8 cellular contexts compared by ENCODE assay signal in the genomic region with DNA sequence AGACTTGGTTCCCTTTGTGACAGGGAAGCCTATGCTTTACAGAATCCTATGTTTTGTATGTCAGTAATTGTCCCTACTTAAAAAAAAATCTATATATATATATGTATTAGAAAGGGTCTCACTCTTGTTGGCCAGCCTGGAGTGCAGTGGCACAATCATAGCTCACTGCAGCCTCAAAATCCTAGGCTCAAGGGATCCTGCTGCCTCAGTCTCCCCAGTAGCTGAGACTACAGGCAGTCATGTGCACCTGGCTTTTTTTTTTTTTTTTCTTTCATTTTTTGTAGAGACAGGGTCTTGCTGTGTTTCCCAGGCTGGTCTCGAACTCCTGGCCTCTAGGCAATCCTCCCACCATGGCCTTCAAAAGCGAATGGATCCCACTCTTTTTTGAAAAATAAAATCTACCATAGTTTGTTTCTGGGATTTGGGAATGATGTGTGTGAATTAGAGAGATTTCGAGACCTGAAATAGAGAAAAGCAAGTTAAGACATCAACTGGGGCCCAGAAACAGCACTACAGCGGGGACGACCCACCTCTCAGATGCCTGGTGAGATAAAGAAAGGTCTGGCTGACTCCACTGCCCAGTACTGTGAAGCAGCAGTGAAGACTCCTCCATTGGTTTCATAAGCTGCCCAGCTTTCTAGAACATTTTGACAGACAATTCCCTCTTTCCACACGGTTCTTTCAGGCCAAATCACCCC. TPM values are rescaled to one million over a fixed set of nuclear protein-coding genes. Genes with fewer than 3 reads are reported as not detected.
DNase-seq lines count a peak whose midpoint lies in the region; ATAC-seq and TF ChIP-seq lines count a peak whose summit lies in the region.

No MANE protein-coding gene starts in this region.

- H3K4me3 ChIP-seq in left ventricle myocardium inferior (peak overlapping the region; percentile 80), spleen (peak overlapping the region; percentile 16 to 96 (median 82))

- peaks cover 45% of the 10 kb centered on the region for H3K27me3 Mint-ChIP-seq in HFFc6 (ENCODE audit: insufficient read depth)
- H3K27me3 Mint-ChIP-seq in activated CD4-positive, alpha-beta memory T cell treated with anti-CD3 and anti-CD28 coated beads, Interleukin-2, amount 10 ng/mL, durations not matched to agents 7 days and 5 days = peaks cover 5% of the 10 kb centered on the region

- no peaks in the 10 kb centered on the region for H3K9me3 ChIP-seq in left ventricle myocardium inferior (replicated peaks)
- H3K9me3 ChIP-seq in spleen = no peaks in the 10 kb centered on the region

- TF ChIP-seq POLR2A in spleen (IDR thresholded peaks at IDR 0.05) = no peak

- no peak for DNase-seq in HFFc6
- no peak for DNase-seq in activated CD4-positive, alpha-beta memory T cell treated with anti-CD3 and anti-CD28 coated beads, Interleukin-2, amount 10 ng/mL, durations not matched to agents 7 days and 5 days
- DNase-seq in left ventricle myocardium inferior = no peak
- DNase-seq in spleen = no peak
- DNase-seq in NCI-H2171 (lab: John Stamatoyannopoulos, UW) = no peak
- DNase-seq in COLO668 (lab: John Stamatoyannopoulos, UW; ENCODE audit: unreplicated experiment) = no peak

- peaks cover 63% of the 10 kb centered on the region for H3K4me1 Mint-ChIP-seq in HFFc6 (ENCODE audit: low read depth)
- peaks cover 51% of the 10 kb centered on the region for H3K4me1 Mint-ChIP-seq in activated CD4-positive, alpha-beta memory T cell treated with anti-CD3 and anti-CD28 coated beads, Interleukin-2, amount 10 ng/mL, durations not matched to agents 7 days and 5 days

- H3K36me3 Mint-ChIP-seq in HFFc6 (ENCODE audit: low read depth) = peaks cover 32% of the 10 kb centered on the region
- H3K36me3 Mint-ChIP-seq in activated CD4-positive, alpha-beta memory T cell treated with anti-CD3 and anti-CD28 coated beads, Interleukin-2, amount 10 ng/mL, durations not matched to agents 7 days and 5 days (ENCODE audit: low read depth) = peaks cover 42% of the 10 kb centered on the region

- intact Hi-C loops in left ventricle myocardium inferior (cut with micrococcal nuclease) = loop anchor here (5.0 kb wide), 1 partner anchor 82 kb away; no protein-coding TSS in a partner anchor
- intact Hi-C loops in spleen (cut with DNase I; ENCODE audit: low total_unique reads) = no loop called here

- peaks cover 33% of the 10 kb centered on the region for H3K9me3 Mint-ChIP-seq in HFFc6
- H3K9me3 Mint-ChIP-seq in activated CD4-positive, alpha-beta memory T cell treated with anti-CD3 and anti-CD28 coated beads, Interleukin-2, amount 10 ng/mL, durations not matched to agents 7 days and 5 days = no peaks in the 10 kb centered on the region

- H3K27me3 ChIP-seq in left ventricle myocardium inferior (ENCODE audit: low read depth) (no peaks in the 10 kb centered on the region), spleen (replicated peaks in 1 of 7) (no peaks in the 10 kb centered on the region)

- H3K36me3 ChIP-seq in left ventricle myocardium inferior (peaks cover 28% of the 10 kb centered on the region), spleen (peaks cover 0 to 21% (median 0%) of the 10 kb centered on the region in 6 donors)

- no peak for ATAC-seq in HG03342 (IDR thresholded peaks at IDR 0.05; ENCODE audit: unreplicated experiment)
- ATAC-seq in GM18870 (IDR thresholded peaks at IDR 0.05; ENCODE audit: unreplicated experiment) = no peak

- H3K27ac ChIP-seq in left ventricle myocardium inferior (replicated peaks) = peak overlapping the region; percentile 100
- peak overlapping the region; percentile 92 to 100 (median 98) for H3K27ac ChIP-seq in spleen

- TF ChIP-seq CTCF in HFFc6 (IDR thresholded peaks at IDR 0.05) (no peak), left ventricle myocardium inferior (IDR thresholded peaks at IDR 0.05; ENCODE audit: borderline replicate concordance) (no peak), spleen (IDR thresholded peaks at IDR 0.05 in 8 of 11, conservative IDR thresholded peaks at IDR 0.05 in 3 of 11) (no peak)

- peak overlapping the region; percentile 99 for H3K4me3 Mint-ChIP-seq in HFFc6
- peak overlapping the region; percentile 97 for H3K4me3 Mint-ChIP-seq in activated CD4-positive, alpha-beta memory T cell treated with anti-CD3 and anti-CD28 coated beads, Interleukin-2, amount 10 ng/mL, durations not matched to agents 7 days and 5 days

- H3K4me1 ChIP-seq in left ventricle myocardium inferior (peaks cover 89% of the 10 kb centered on the region), spleen (peaks cover 37 to 68% (median 63%) of the 10 kb centered on the region in 6 donors)

- CTCF ChIA-PET in activated CD4-positive, alpha-beta memory T cell treated with anti-CD3 and anti-CD28 coated beads, Interleukin-2, amount 10 ng/mL, durations not matched to agents 7 days and 5 days (lab: Charles Lee) = interaction anchor here (0.6 to 17.1 kb wide), 5 partner anchors 9 to 82 kb away, joined by 3 to 447 read pairs (median 4); partner anchors contain the start of genes MALAT1 and SLC25A45

- 34 to 41% (median 35%) methylated on average over 6 of the region's 6 CpGs for WGBS in spleen, 5 donors

- H3K27ac Mint-ChIP-seq in HFFc6 = peak overlapping the region; percentile 98
- H3K27ac Mint-ChIP-seq in activated CD4-positive, alpha-beta memory T cell treated with anti-CD3 and anti-CD28 coated beads, Interleukin-2, amount 10 ng/mL, durations not matched to agents 7 days and 5 days = peak overlapping the region; percentile 99

- POLR2A ChIA-PET in activated CD4-positive, alpha-beta memory T cell treated with anti-CD3 and anti-CD28 coated beads, Interleukin-2, amount 10 ng/mL, durations not matched to agents 7 days and 5 days (lab: Charles Lee) = interaction anchor here (0.7 to 20.7 kb wide), 25 partner anchors 6 to 473 kb away, joined by 3 to 6840 read pairs (median 12); partner anchors contain the start of genes DPF2, EHBP1L1, FAM89B and FRMD8

RNA-seq across cellular contexts. Expression of gene NEAT1, which starts 1.9 kb away (rescaled TPM):
- 100 to 1,000 TPM; 185 to 250 (median 213) TPM for total RNA-seq in HFFc6 (2021; fragmentation: NEBNext Ultra II Directional; extraction: Animal tissue kit (Norgen Biotek cat#: 25700))
- 1,000 to 10,000 TPM; 1,222 to 1,245 TPM for total RNA-seq in activated CD4-positive, alpha-beta memory T cell treated with anti-CD3 and anti-CD28 coated beads, Interleukin-2, amount 10 ng/mL, durations not matched to agents 7 days and 5 days
- total RNA-seq in left ventricle myocardium inferior (405 TPM), spleen (1,000 to 10,000 TPM in 2 of 7 donors, 100 to 1,000 TPM in 5; 266 to 1,804 (median 799) TPM)
- 1,000 to 10,000 TPM in 2 of 3 donors, 100 to 1,000 TPM in 1; 526 to 1,090 (median 1,018) TPM for polyA plus RNA-seq in spleen

RNA-seq across cellular contexts. Expression of gene FRMD8, which starts 34.2 kb away (rescaled TPM):
- 10 to 100 TPM; 22.4 to 28.5 (median 27.1) TPM for total RNA-seq in HFFc6 (2021; fragmentation: NEBNext Ultra II Directional; extraction: Animal tissue kit (Norgen Biotek cat#: 25700))
- total RNA-seq in activated CD4-positive, alpha-beta memory T cell treated with anti-CD3 and anti-CD28 coated beads, Interleukin-2, amount 10 ng/mL, durations not matched to agents 7 days and 5 days = 10 to 100 TPM; 53.9 to 61.3 TPM
- total RNA-seq in left ventricle myocardium inferior (8.4 TPM), spleen (100 to 1,000 TPM in 3 of 7 donors, 10 to 100 TPM in 4; 65.4 to 128 (median 99.5) TPM)
- 10 to 100 TPM; 19.3 to 32.0 (median 23.4) TPM for polyA plus RNA-seq in spleen

RNA-seq across cellular contexts. Expression of gene SLC25A45, which starts 38.2 kb away (rescaled TPM):
- total RNA-seq in HFFc6 (2021; fragmentation: NEBNext Ultra II Directional; extraction: Animal tissue kit (Norgen Biotek cat#: 25700)) = 1 to 10 TPM; 4.9 to 8.9 (median 5.8) TPM
- total RNA-seq in activated CD4-positive, alpha-beta memory T cell treated with anti-CD3 and anti-CD28 coated beads, Interleukin-2, amount 10 ng/mL, durations not matched to agents 7 days and 5 days = 10 to 100 TPM; 19.4 to 19.8 TPM
- total RNA-seq in left ventricle myocardium inferior (5.0 TPM), spleen (10 to 100 TPM; 11.6 to 33.4 (median 25.7) TPM)
- 10 to 100 TPM; 14.1 to 26.2 (median 24.1) TPM for polyA plus RNA-seq in spleen
